Comparison of ENCODE assay signal across 14 cellular contexts in genomic region chr5:96729156-96729555, GRCh38.
DNase-seq lines count a peak whose midpoint lies in the region; ATAC-seq and TF ChIP-seq lines count a peak whose summit lies in the region.
"Had no signal": no experiment of that assay in that cellular context is flagged by ENCODE, and none has a peak within 500 bp of the region (broad histone marks: within the 10 kb centered on the region; RNA-seq: fewer than 3 reads in every experiment).

No MANE protein-coding gene starts in this region.

- H2AFZ ChIP-seq in mammary epithelial cell (ENCODE audit: low read depth, low read length) = no peak overlapping the region
- H2AFZ ChIP-seq: neural progenitor cell had no signal

- H3K4me1 Mint-ChIP-seq in CD14-positive monocyte (no peaks in the 10 kb centered on the region), HFFc6 (ENCODE audit: low read depth) (peaks cover 15% of the 10 kb centered on the region), mesothelial cell of epicardium (peaks cover 7% of the 10 kb centered on the region)
- H3K4me1 Mint-ChIP-seq in activated CD4-positive, alpha-beta T cell treated with anti-CD3 and anti-CD28 coated beads for 36 hours = peaks cover 3% of the 10 kb centered on the region

- H3K27me3 Mint-ChIP-seq in CD14-positive monocyte (ENCODE audit: low read depth in 3 of 3) (no peaks in the 10 kb centered on the region), HFFc6 (ENCODE audit: insufficient read depth) (no peaks in the 10 kb centered on the region; the same call in 1 of the 2 replicates), mesothelial cell of epicardium (ENCODE audit: low read depth) (no peaks in the 10 kb centered on the region)
- no peaks in the 10 kb centered on the region for H3K27me3 Mint-ChIP-seq in activated CD4-positive, alpha-beta T cell treated with anti-CD3 and anti-CD28 coated beads for 36 hours
- H3K27me3 Mint-ChIP-seq: activated T-cell treated with anti-CD3 and anti-CD28 coated beads, Interleukin-2, amount 50 U/mL, for 24 hours had no signal

- H3K9ac ChIP-seq in mammary epithelial cell (ENCODE audit: insufficient read depth, low read length) = no peak overlapping the region
- H3K9ac ChIP-seq: neural progenitor cell had no signal

- no peaks in the 10 kb centered on the region for H4K20me1 ChIP-seq in mammary epithelial cell (ENCODE audit: insufficient read depth, low read length)

- dilution Hi-C loops in mammary epithelial cell (cut with HindIII; ENCODE audit: low sequenced_read_pairs) = no loop called here

- H3K9me3 ChIP-seq in mammary epithelial cell (replicated peaks; ENCODE audit: insufficient read depth, low read length) = no peaks in the 10 kb centered on the region

- intact Hi-C loops in CD14-positive monocyte (cut with micrococcal nuclease) = no loop called here
- intact Hi-C loops in mammary epithelial cell (cut with micrococcal nuclease) = loop anchor here (1.0 to 10.0 kb wide), 2 partner anchors 115 to 384 kb away; no protein-coding TSS in a partner anchor
- intact Hi-C loops in activated CD4-positive, alpha-beta T cell treated with anti-CD3 and anti-CD28 coated beads for 36 hours (cut with DNase I, micrococcal nuclease) = loop anchor here in 1 of 2 experiments (5.0 kb wide), 1 partner anchor 117 kb away; no protein-coding TSS in a partner anchor

- ATAC-seq in activated CD4-positive, alpha-beta T cell treated with anti-CD3 and anti-CD28 coated beads for 36 hours = no peak

- H3K36me3 Mint-ChIP-seq in CD14-positive monocyte = peaks cover 57 to 80% of the 10 kb centered on the region in 2 donors
- peaks cover 27% of the 10 kb centered on the region for H3K36me3 Mint-ChIP-seq in HFFc6 (ENCODE audit: low read depth)
- peaks cover 13% of the 10 kb centered on the region for H3K36me3 Mint-ChIP-seq in mesothelial cell of epicardium
- peaks cover 11% of the 10 kb centered on the region for H3K36me3 Mint-ChIP-seq in activated CD4-positive, alpha-beta T cell treated with anti-CD3 and anti-CD28 coated beads for 36 hours (ENCODE audit: low read depth)

- POLR2A ChIA-PET in activated CD4-positive, alpha-beta T cell treated with anti-CD3 and anti-CD28 coated beads for 36 hours (lab: Charles Lee) = no interaction called here

- BruUV-seq in mammary epithelial cell (replicated peaks; lab: Mats Ljungman, UMichigan) = no TSS peak

- no peak overlapping the region for H3K4me3 ChIP-seq in mammary epithelial cell (replicated peaks in 1 of 3; ENCODE audit: insufficient read depth in 1 of 3, low read depth in 2 of 3, low read length in 3 of 3)
- H3K4me3 ChIP-seq: neural progenitor cell had no signal

- H3K4me1 ChIP-seq in mammary epithelial cell (ENCODE audit: insufficient read depth, low read length) = peaks cover 14% of the 10 kb centered on the region
- H3K4me1 ChIP-seq: neural progenitor cell had no signal

- DNase-seq in CD14-positive monocyte (ENCODE audit: low spot score) (no peak), HFFc6 (no peak), mammary epithelial cell (no peak), mesothelial cell of epicardium (ENCODE audit: low spot score in 2 of 2, unreplicated experiment in 2 of 2) (no peak), HUDEP-2 (lab: John Stamatoyannopoulos, UW; ENCODE audit: unreplicated experiment in 76 of 76) (no peak), middle frontal gyrus (ENCODE audit: extremely low spot score, low spot score) (no peak)
- DNase-seq in activated CD4-positive, alpha-beta T cell treated with anti-CD3 and anti-CD28 coated beads for 36 hours = no peak
- DNase-seq in effector CD4-positive, alpha-beta T cell = no peak
- DNase-seq: activated T-cell treated with anti-CD3 and anti-CD28 coated beads, Interleukin-2, amount 50 U/mL, for 24 hours; cortex of kidney; EL; H7; NCI-H1105 treated with DMSO at 0.1 percent for 48 hours had no signal

- TF ChIP-seq CTCF in CD14-positive monocyte (IDR thresholded peaks at IDR 0.05) (peak; percentile 15), HFFc6 (IDR thresholded peaks at IDR 0.05) (peak; percentile 72), mammary epithelial cell (conservative IDR thresholded peaks at IDR 0.05 in 1 of 2, IDR thresholded peaks at IDR 0.05 in 1 of 2; ENCODE audit: extremely low read depth in 1 of 2, insufficient read depth in 1 of 2, low read depth in 1 of 2, low read length in 2 of 2) (peak; percentile 15 to 34), mesothelial cell of epicardium (IDR thresholded peaks at IDR 0.05; ENCODE audit: unreplicated experiment) (peak; percentile 13)

- H3K27ac Mint-ChIP-seq in CD14-positive monocyte = no peak overlapping the region
- H3K27ac Mint-ChIP-seq in HFFc6 = no peak overlapping the region
- no peak overlapping the region for H3K27ac Mint-ChIP-seq in mesothelial cell of epicardium
- no peak overlapping the region for H3K27ac Mint-ChIP-seq in activated CD4-positive, alpha-beta T cell treated with anti-CD3 and anti-CD28 coated beads for 36 hours
- H3K27ac Mint-ChIP-seq: activated T-cell treated with anti-CD3 and anti-CD28 coated beads, Interleukin-2, amount 50 U/mL, for 24 hours; neural progenitor cell had no signal

- H3K4me3 Mint-ChIP-seq in CD14-positive monocyte (no peak overlapping the region), HFFc6 (no peak overlapping the region), mesothelial cell of epicardium (no peak overlapping the region)
- no peak overlapping the region for H3K4me3 Mint-ChIP-seq in activated CD4-positive, alpha-beta T cell treated with anti-CD3 and anti-CD28 coated beads for 36 hours
- H3K4me3 Mint-ChIP-seq: activated T-cell treated with anti-CD3 and anti-CD28 coated beads, Interleukin-2, amount 50 U/mL, for 24 hours; neural progenitor cell had no signal

- no peaks in the 10 kb centered on the region for H3K27me3 ChIP-seq in mammary epithelial cell (ENCODE audit: insufficient read depth, low read length)
- H3K27me3 ChIP-seq: neural progenitor cell had no signal

- H3K36me3 ChIP-seq in mammary epithelial cell (ENCODE audit: insufficient read depth, low read length) = peaks cover 31% of the 10 kb centered on the region
- H3K36me3 ChIP-seq: neural progenitor cell had no signal

- no peak overlapping the region for H3K4me2 ChIP-seq in mammary epithelial cell (ENCODE audit: insufficient read depth, low read depth, low read length)
- H3K4me2 ChIP-seq: neural progenitor cell had no signal

- no peak overlapping the region for H3K27ac ChIP-seq in mammary epithelial cell (ENCODE audit: insufficient read depth, low read depth, low read length)
- H3K27ac ChIP-seq: neural progenitor cell had no signal

- CTCF ChIA-PET in mammary epithelial cell (lab: Charles Lee; ENCODE audit: low non-redundant PET) = no interaction called here
- CTCF ChIA-PET in activated CD4-positive, alpha-beta T cell treated with anti-CD3 and anti-CD28 coated beads for 36 hours (lab: Charles Lee) = interaction anchor here (0.8 to 2.2 kb wide), 3 partner anchors 66 to 116 kb away, joined by 3 to 8 read pairs (median 4); no protein-coding TSS in a partner anchor

- in situ Hi-C loops in mammary epithelial cell (cut with MboI; ENCODE audit: low sequenced_read_pairs in 2 of 2) = no loop called here

- H3K9me3 Mint-ChIP-seq in CD14-positive monocyte = no peaks in the 10 kb centered on the region
- no peaks in the 10 kb centered on the region for H3K9me3 Mint-ChIP-seq in HFFc6
- no peaks in the 10 kb centered on the region for H3K9me3 Mint-ChIP-seq in mesothelial cell of epicardium
- H3K9me3 Mint-ChIP-seq in activated CD4-positive, alpha-beta T cell treated with anti-CD3 and anti-CD28 coated beads for 36 hours (ENCODE audit: low read depth) = no peaks in the 10 kb centered on the region
- H3K9me3 Mint-ChIP-seq: activated T-cell treated with anti-CD3 and anti-CD28 coated beads, Interleukin-2, amount 50 U/mL, for 24 hours had no signal

- peaks cover 64% of the 10 kb centered on the region for H3K79me2 ChIP-seq in mammary epithelial cell (ENCODE audit: insufficient read depth, low read length)

Comparison
In these comparisons a context has a peak if more than half of its experiments do, and no peak if none do; other contexts are left out.
1. CTCF ChIP-seq: peak in every context shown above with its lines; median percentile 72 in HFFc6; 24 in mammary epithelial cell; 15 in CD14-positive monocyte; 13 in mesothelial cell of epicardium.